Comparison of ENCODE assay signal across 8 cellular contexts in the genomic region with DNA sequence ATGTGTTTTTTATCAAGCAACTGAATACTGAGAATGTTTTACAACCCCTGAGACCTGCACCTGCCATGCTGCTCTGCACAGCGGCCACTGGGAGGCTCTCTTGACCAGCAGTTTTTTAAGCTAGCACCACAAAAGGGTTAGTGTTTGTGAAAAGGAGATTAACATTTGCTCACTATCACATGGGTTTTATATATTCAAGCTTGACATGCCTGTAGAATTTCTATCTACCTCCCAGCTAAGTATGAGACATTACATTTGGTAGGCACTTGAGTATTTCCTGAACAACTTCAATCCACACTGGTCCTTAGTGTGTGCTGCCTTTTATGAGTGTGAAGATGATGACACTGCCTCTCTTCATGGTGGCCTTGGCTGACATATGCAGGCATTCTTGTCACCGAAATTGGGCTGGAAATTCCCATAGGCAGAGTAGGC.
DNase-seq lines count a peak whose midpoint lies in the region; ATAC-seq lines count a peak whose summit lies in the region.

No MANE protein-coding gene starts in this region.

- peak; percentile 63 for DNase-seq in Daoy (ENCODE audit: low read depth)
- DNase-seq in Karpas-422: peak; percentile 72
- peak; percentile 4 for DNase-seq in adipocyte (ENCODE audit: low read depth)
- peak; percentile 81 for DNase-seq in left kidney (ENCODE audit: low read depth, low spot score)
- no peak for DNase-seq in NCI-H524 (lab: John Stamatoyannopoulos, UW)
- no peak for DNase-seq in activated naive CD4-positive, alpha-beta T cell treated with Interleukin-2 at 50 U/mL for 16 hours
- no peak for DNase-seq in NCI-H2081 (lab: John Stamatoyannopoulos, UW)

- H3K4me1 ChIP-seq in Karpas-422 (ENCODE audit: low read length): no peaks in the 10 kb centered on the region
- H3K4me1 ChIP-seq in adipocyte (ENCODE audit: control insufficient read depth, insufficient read depth, low read length): peaks cover 7% of the 10 kb centered on the region

- no peaks in the 10 kb centered on the region for H4K20me1 ChIP-seq in Karpas-422 (ENCODE audit: insufficient read depth, low read depth, low read length)

- H3K27me3 ChIP-seq in Karpas-422 (ENCODE audit: low read length) (no peaks in the 10 kb centered on the region), adipocyte (replicated peaks; ENCODE audit: control insufficient read depth, insufficient read depth, low read length) (peaks cover 28% of the 10 kb centered on the region)

- no peak overlapping the region for H3K9ac ChIP-seq in Karpas-422 (ENCODE audit: low read length)
- no peak overlapping the region for H3K9ac ChIP-seq in adipocyte (ENCODE audit: low read length)

- H3K9me2 ChIP-seq in Karpas-422 (replicated peaks; ENCODE audit: insufficient read depth, low read length): no peaks in the 10 kb centered on the region

- ATAC-seq in HG03432 (IDR thresholded peaks at IDR 0.05; ENCODE audit: unreplicated experiment): no peak

- no peak overlapping the region for H3K27ac ChIP-seq in Karpas-422 (ENCODE audit: low read length)

- H3K79me2 ChIP-seq in Karpas-422 (ENCODE audit: low read length): no peaks in the 10 kb centered on the region

- no peaks in the 10 kb centered on the region for H3K9me3 ChIP-seq in Karpas-422 (ENCODE audit: low read length)
- H3K9me3 ChIP-seq in adipocyte (ENCODE audit: control insufficient read depth, low read length): no peaks in the 10 kb centered on the region

- H3K4me3 ChIP-seq in Karpas-422 (ENCODE audit: low read length) (no peak overlapping the region), adipocyte (ENCODE audit: low read length) (no peak overlapping the region)

- no peak overlapping the region for H2AFZ ChIP-seq in Karpas-422 (ENCODE audit: low read length)

- no peaks in the 10 kb centered on the region for H3K36me3 ChIP-seq in Karpas-422 (ENCODE audit: insufficient read depth, low read length)
- H3K36me3 ChIP-seq in adipocyte (ENCODE audit: control insufficient read depth, insufficient read depth, low read length, severe bottlenecking): no peaks in the 10 kb centered on the region

- H3K4me2 ChIP-seq in Karpas-422 (ENCODE audit: low read depth, low read length, poor library complexity, severe bottlenecking): no peak overlapping the region

Comparison
In these comparisons a context has a peak if more than half of its experiments do, and no peak if none do; other contexts are left out.
1. DNase-seq: peak in Daoy (single experiment), Karpas-422 (single experiment), adipocyte (single experiment) and left kidney (single experiment); none in NCI-H524 (0 of 2), activated naive CD4-positive, alpha-beta T cell treated with Interleukin-2 at 50 U/mL for 16 hours (single experiment) and NCI-H2081 (0 of 2).